Comparison of ENCODE assay signal across 8 cellular contexts in the genomic region with DNA sequence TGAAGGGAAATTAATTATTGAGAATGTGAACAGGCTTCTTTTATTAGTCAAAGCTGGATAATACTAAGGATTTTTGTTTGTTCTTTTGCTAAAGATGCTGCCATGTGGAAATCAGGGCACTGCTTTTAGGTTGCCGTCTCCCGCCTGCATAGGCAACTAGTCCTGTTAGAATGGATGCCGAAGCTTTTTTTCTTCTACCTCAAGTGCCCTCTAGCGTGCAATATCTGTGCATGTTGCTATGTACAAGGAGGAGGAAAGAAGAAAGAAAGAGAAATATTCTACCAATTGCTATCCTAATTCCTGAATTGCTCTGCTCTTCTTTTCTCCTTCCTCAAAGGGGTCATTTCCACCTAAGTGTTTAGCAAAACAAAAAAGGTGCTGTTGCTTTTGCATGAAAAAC. TPM values are rescaled to one million over a fixed set of nuclear protein-coding genes. Genes with fewer than 3 reads are reported as not detected.
DNase-seq lines count a peak whose midpoint lies in the region; ATAC-seq, FAIRE-seq and TF ChIP-seq lines count a peak whose summit lies in the region.

No MANE protein-coding gene starts in this region.

- peak; percentile 12 for TF ChIP-seq CTCF in GM20000 (IDR thresholded peaks at IDR 0.05; ENCODE audit: extremely low read depth, missing control alignments)

- no peak for FAIRE-seq in GM12892 (lab: Jason Lieb, UNC)

- ATAC-seq in HG03565 (IDR thresholded peaks at IDR 0.05; ENCODE audit: unreplicated experiment): no peak

- peak; percentile 65 for DNase-seq in AG08395 (ENCODE audit: low spot score)
- peak; percentile 23 for DNase-seq in GM20000 (ENCODE audit: low spot score)
- DNase-seq in RPMI7951 (ENCODE audit: low read depth): peak; percentile 13
- peak; percentile 36 to 88 for DNase-seq in hippocampal formation (lab: John Stamatoyannopoulos, UW)
- no peak for DNase-seq in GM12892 (ENCODE audit: insufficient read length)
- no peak for DNase-seq in NCI-H774 (lab: John Stamatoyannopoulos, UW)
- no peak for DNase-seq in NCI-H187 treated with DMSO at 0.1 percent for 48 hours (lab: John Stamatoyannopoulos, UW)

- TF ChIP-seq POLR2A in GM12892 (IDR thresholded peaks at IDR 0.05; ENCODE audit: low read depth, low read length): no peak

RNA-seq across cellular contexts. Expression of gene CDH8, which starts 5.2 kb away (rescaled TPM):
- 0.20 and 1.3 TPM in 2 replicates for total RNA-seq in RPMI7951 (2014; rRNA removed; shearing (Covaris generic))
- not detected for polyA plus RNA-seq in GM12892 (2012; ENCODE audit: missing spikeins)

Comparison
In these comparisons a context has a peak if more than half of its experiments do, and no peak if none do; other contexts are left out.
1. DNase-seq: peak in AG08395 (single experiment), GM20000 (single experiment), RPMI7951 (single experiment) and hippocampal formation (2 of 2); none in GM12892 (single experiment), NCI-H774 (single experiment) and NCI-H187 treated with DMSO at 0.1 percent for 48 hours (single experiment).